Comparison of ENCODE assay signal across 8 cellular contexts in genomic region chr19:8307965-8308866, GRCh38. TPM values are rescaled to one million over a fixed set of nuclear protein-coding genes. Genes with fewer than 3 reads are reported as not detected.
DNase-seq lines count a peak whose midpoint lies in the region; ATAC-seq, FAIRE-seq and TF ChIP-seq lines count a peak whose summit lies in the region.

Gene CD320 (minus strand): TSS chr19:8308358. CDS start chr19:8308290, 68 bp downstream.

- peak within 1 kb of the TSS; percentile 77 for H3K4me3 ChIP-seq in WERI-Rb-1 (ENCODE audit: low read depth, low read length)
- peak within 1 kb of the TSS; percentile 51 to 63 (median 61) for H3K4me3 ChIP-seq in mammary epithelial cell (replicated peaks in 1 of 3; ENCODE audit: insufficient read depth in 1 of 3, low read depth in 2 of 3, low read length in 3 of 3)
- H3K4me3 ChIP-seq in small intestine (ENCODE audit: low read depth in 1 of 2, low read length in 2 of 2) = peak within 1 kb of the TSS; percentile 47 to 51

- WGBS in mammary epithelial cell (ENCODE audit: low coverage, missing lambda C conversion rate) = 2% methylated on average over 23 of the region's 63 CpGs
- 0 to 1% (median 0%) methylated on average over 49 to 63 of the region's 63 CpGs for WGBS in small intestine, 3 donors

- ATAC-seq in HG03064 (IDR thresholded peaks at IDR 0.05; ENCODE audit: low read depth, unreplicated experiment) = peak; percentile 66

- H3K4me1 ChIP-seq in mammary epithelial cell (ENCODE audit: insufficient read depth, low read length) (peaks cover 14% of the 10 kb centered on the region), small intestine (ENCODE audit: control insufficient read depth in 2 of 2, insufficient read depth in 1 of 2, low read depth in 1 of 2, low read length in 1 of 2) (peaks cover 3 to 4% of the 10 kb centered on the region in 2 donors)

- peak within 1 kb of the TSS; percentile 58 to 95 (median 85) for H3K27ac Mint-ChIP-seq in immature natural killer cell

- H4K20me1 ChIP-seq in mammary epithelial cell (ENCODE audit: insufficient read depth, low read length) = no peaks in the 10 kb centered on the region

- dilution Hi-C loops in mammary epithelial cell (cut with HindIII; ENCODE audit: low sequenced_read_pairs) = no loop called here

- DNase-seq in SIG-M5 treated with dmso at 0.1 percent for 504 hours (lab: John Stamatoyannopoulos, UW; ENCODE audit: unreplicated experiment) (peak; percentile 73), SIG-M5 (lab: John Stamatoyannopoulos, UW) (no peak), NCI-H2171 treated with DMSO at 0.1 percent for 48 hours (lab: John Stamatoyannopoulos, UW) (peak; percentile 96), WERI-Rb-1 (peak; percentile 91), mammary epithelial cell (peak; percentile 86), immature natural killer cell (peak; percentile 86 to 89 (median 88)), small intestine (peak; percentile 88)

- peaks cover 0 to 8% (median 4%) of the 10 kb centered on the region in 3 donors for H3K27me3 Mint-ChIP-seq in immature natural killer cell (ENCODE audit: low read depth in 3 of 3)

- H3K27me3 ChIP-seq in WERI-Rb-1 (ENCODE audit: insufficient read depth, low read depth, severe bottlenecking) = no peaks in the 10 kb centered on the region
- no peaks in the 10 kb centered on the region for H3K27me3 ChIP-seq in mammary epithelial cell (ENCODE audit: insufficient read depth, low read length)
- H3K27me3 ChIP-seq in small intestine (ENCODE audit: control insufficient read depth in 2 of 2, insufficient read depth in 2 of 2, low read length in 2 of 2) = no peaks in the 10 kb centered on the region

- CTCF ChIA-PET in mammary epithelial cell (lab: Charles Lee; ENCODE audit: low non-redundant PET) = interaction anchor here (0.5 to 0.9 kb wide), 2 partner anchors 19 to 42 kb away, joined by 3 to 13 read pairs; no protein-coding TSS in a partner anchor

- FAIRE-seq in small intestine (lab: Jason Lieb, UNC) = no peak

- H3K36me3 Mint-ChIP-seq in immature natural killer cell = peaks cover 0 to 6% (median 0%) of the 10 kb centered on the region in 3 donors

- in situ Hi-C loops in mammary epithelial cell (cut with MboI; ENCODE audit: low sequenced_read_pairs in 2 of 2) = no loop called here

- peak within 1 kb of the TSS; percentile 32 for H3K9ac ChIP-seq in mammary epithelial cell (ENCODE audit: insufficient read depth, low read length)

- H3K9me3 Mint-ChIP-seq in immature natural killer cell = no peaks in the 10 kb centered on the region

- H3K4me3 Mint-ChIP-seq in immature natural killer cell = peak within 1 kb of the TSS; percentile 88 to 96 (median 93)

- H3K9me3 ChIP-seq in WERI-Rb-1 (ENCODE audit: severe bottlenecking) (no peaks in the 10 kb centered on the region), mammary epithelial cell (replicated peaks; ENCODE audit: insufficient read depth, low read length) (no peaks in the 10 kb centered on the region), small intestine (ENCODE audit: control insufficient read depth, low read depth) (no peaks in the 10 kb centered on the region)

- TF ChIP-seq CTCF in WERI-Rb-1 (IDR thresholded peaks at IDR 0.05; ENCODE audit: low read depth, low read length) (no peak), mammary epithelial cell (conservative IDR thresholded peaks at IDR 0.05 in 1 of 2, IDR thresholded peaks at IDR 0.05 in 1 of 2; ENCODE audit: extremely low read depth in 1 of 2, insufficient read depth in 1 of 2, low read depth in 1 of 2, low read length in 2 of 2) (no peak)

- H3K36me3 ChIP-seq in WERI-Rb-1 = peaks cover 60% of the 10 kb centered on the region
- peaks cover 2% of the 10 kb centered on the region for H3K36me3 ChIP-seq in mammary epithelial cell (ENCODE audit: insufficient read depth, low read length)
- H3K36me3 ChIP-seq in small intestine (ENCODE audit: control insufficient read depth in 2 of 2, insufficient read depth in 2 of 2, low read length in 2 of 2) = no peaks in the 10 kb centered on the region

- BruUV-seq in mammary epithelial cell (replicated peaks; lab: Mats Ljungman, UMichigan) = TSS peak; percentile 21

- peak within 1 kb of the TSS; percentile 93 for H3K27ac ChIP-seq in WERI-Rb-1
- H3K27ac ChIP-seq in mammary epithelial cell (ENCODE audit: insufficient read depth, low read depth, low read length) = peak within 1 kb of the TSS; percentile 42
- H3K27ac ChIP-seq in small intestine (ENCODE audit: low read depth in 1 of 2, low read length in 1 of 2) = peak within 1 kb of the TSS in 1 of 2 donors; percentile 73

- H2AFZ ChIP-seq in mammary epithelial cell (ENCODE audit: low read depth, low read length) = peak within 1 kb of the TSS; percentile 78

- peaks cover 10% of the 10 kb centered on the region for H3K79me2 ChIP-seq in mammary epithelial cell (ENCODE audit: insufficient read depth, low read length)

- H3K4me2 ChIP-seq in mammary epithelial cell (ENCODE audit: insufficient read depth, low read depth, low read length) = peak within 1 kb of the TSS; percentile 97

- H3K4me1 Mint-ChIP-seq in immature natural killer cell = peaks cover 39 to 40% of the 10 kb centered on the region in 2 donors

- intact Hi-C loops in mammary epithelial cell (cut with micrococcal nuclease) = loop anchor here (1.0 kb wide), 1 partner anchor 27 kb away; no protein-coding TSS in a partner anchor

RNA-seq across cellular contexts. Expression of gene CD320, which starts in this region (rescaled TPM):
- total RNA-seq in mammary epithelial cell = 10 to 100 TPM in 1 of 2 donors, 1 to 10 TPM in 1; 8.0 to 31.0 TPM
- 44.0 TPM for polyA plus RNA-seq in mammary epithelial cell
- 20.2 TPM for polyA minus RNA-seq in mammary epithelial cell
- 100 to 1,000 TPM in 1 of 3 donors, 10 to 100 TPM in 2; 86.4 to 105 (median 90.3) TPM for polyA plus RNA-seq in immature natural killer cell
- polyA plus RNA-seq in small intestine = 10 to 100 TPM in 2 of 3 donors, 1 to 10 TPM in 1; 9.8 to 64.7 (median 11.9) TPM
